Comparison of ENCODE assay signal across 1 cellular context in genomic region chr9:81689343-81690175, GRCh38.
TF ChIP-seq lines count a peak whose summit lies in the region.

Gene TLE1, minus strand, starts transcription at chr9:81689547. Its CDS starts 1,307 bp downstream, at chr9:81688240.

TF ChIP-seq in HepG2, 621 proteins besides CTCF, POLR2A, EP300 and RAD21 (continued from another document and continues in another):
- TF ChIP-seq MEIS1 (CRISPR knock-in tag; IDR thresholded peaks at IDR 0.05; ENCODE audit: borderline replicate concordance) (peak; percentile 100), HNRNPH1 (optimal IDR thresholded peaks at IDR 0.05; ENCODE audit: low read depth, low read length) (no peak), SUZ12 (IDR thresholded peaks at IDR 0.05; ENCODE audit: low read depth, low read length) (no peak), TFAP4 (IDR thresholded peaks at IDR 0.05; ENCODE audit: borderline replicate concordance, low read depth) (0 out of 2 replicates have a peak, but pooled peaks have one; percentile 5), ZNF569 (CRISPR knock-in tag; IDR thresholded peaks at IDR 0.05; ENCODE audit: borderline replicate concordance) (no peak), ETV5 (CRISPR knock-in tag; IDR thresholded peaks at IDR 0.05; ENCODE audit: borderline replicate concordance) (peak; percentile 59), DMAP1 (CRISPR knock-in tag; IDR thresholded peaks at IDR 0.05) (peak; percentile 46; the same call in 1 of the 2 replicates), HOXA9 (CRISPR knock-in tag; IDR thresholded peaks at IDR 0.05; ENCODE audit: borderline replicate concordance) (no peak), PBX2 (CRISPR knock-in tag; IDR thresholded peaks at IDR 0.05) (peak; percentile 98), KLF6 (CRISPR knock-in tag; IDR thresholded peaks at IDR 0.05) (peak; percentile 91; the same call in 1 of the 2 replicates), FOXK2 (IDR thresholded peaks at IDR 0.05) (no peak), ZNF678 (CRISPR knock-in tag; IDR thresholded peaks at IDR 0.05) (no peak), SP5 (CRISPR knock-in tag; IDR thresholded peaks at IDR 0.05; ENCODE audit: borderline replicate concordance, low read depth) (peak; percentile 84), ZNF572 (CRISPR knock-in tag; IDR thresholded peaks at IDR 0.05) (no peak), ZNF3 (CRISPR knock-in tag; IDR thresholded peaks at IDR 0.05) (no peak), ZNF775 (CRISPR knock-in tag; IDR thresholded peaks at IDR 0.05; ENCODE audit: borderline replicate concordance) (no peak), ZNF253 (CRISPR knock-in tag; IDR thresholded peaks at IDR 0.05; ENCODE audit: borderline replicate concordance) (no peak), TCF12 (IDR thresholded peaks at IDR 0.05) (no peak), TCF12 (CRISPR knock-in tag; IDR thresholded peaks at IDR 0.05) (no peak), SNAI1 (CRISPR knock-in tag; IDR thresholded peaks at IDR 0.05; ENCODE audit: borderline replicate concordance) (no peak), NR2F1 (CRISPR knock-in tag; IDR thresholded peaks at IDR 0.05) (no peak), ZUFSP (CRISPR knock-in tag; IDR thresholded peaks at IDR 0.05; ENCODE audit: borderline replicate concordance) (no peak), ZNF746 (CRISPR knock-in tag; IDR thresholded peaks at IDR 0.05) (peak; percentile 78), ZNF562 (CRISPR knock-in tag; IDR thresholded peaks at IDR 0.05; ENCODE audit: borderline replicate concordance) (no peak), ZNF317 (CRISPR knock-in tag; IDR thresholded peaks at IDR 0.05) (0 out of 2 replicates have a peak, but pooled peaks have one; percentile 76), KLF11 (CRISPR knock-in tag; IDR thresholded peaks at IDR 0.05) (no peak), MED8 (CRISPR knock-in tag; IDR thresholded peaks at IDR 0.05; ENCODE audit: insufficient replicate concordance) (peak; percentile 21), FOSL1 (CRISPR knock-in tag; IDR thresholded peaks at IDR 0.05; ENCODE audit: borderline replicate concordance) (no peak), KLF16 (CRISPR knock-in tag; IDR thresholded peaks at IDR 0.05) (peak in 1 of 2 experiments; percentile 80; a peak in 2 of 4 replicates), ZNF44 (CRISPR knock-in tag; IDR thresholded peaks at IDR 0.05) (no peak), MTA1 (CRISPR knock-in tag; IDR thresholded peaks at IDR 0.05; ENCODE audit: borderline replicate concordance) (peak; percentile 94), ZSCAN5A (CRISPR knock-in tag; IDR thresholded peaks at IDR 0.05; ENCODE audit: borderline replicate concordance) (no peak), ZNF234 (CRISPR knock-in tag; conservative IDR thresholded peaks at IDR 0.05) (no peak; the same call in 1 of the 2 replicates), TBX2 (CRISPR knock-in tag; IDR thresholded peaks at IDR 0.05; ENCODE audit: borderline replicate concordance) (peak; percentile 96), ZNF10 (CRISPR knock-in tag; IDR thresholded peaks at IDR 0.05; ENCODE audit: borderline replicate concordance, low read depth) (no peak), E2F1 (CRISPR knock-in tag; IDR thresholded peaks at IDR 0.05) (no peak), DNMT3B (CRISPR knock-in tag; conservative IDR thresholded peaks at IDR 0.05) (no peak), ZNF382 (CRISPR knock-in tag; IDR thresholded peaks at IDR 0.05; ENCODE audit: borderline replicate concordance) (no peak), ZNF781 (CRISPR knock-in tag; IDR thresholded peaks at IDR 0.05; ENCODE audit: borderline replicate concordance, not compliant biosample characterization) (no peak), PRDM4 (CRISPR knock-in tag; IDR thresholded peaks at IDR 0.05; ENCODE audit: borderline replicate concordance) (0 out of 2 replicates have a peak, but pooled peaks have one; percentile 36), ZBTB38 (CRISPR knock-in tag; IDR thresholded peaks at IDR 0.05) (peak; percentile 49; the same call in 1 of the 2 replicates), ZMYM3 (CRISPR knock-in tag; IDR thresholded peaks at IDR 0.05) (0 out of 2 replicates have a peak, but pooled peaks have one; percentile 18), ARID2 (CRISPR knock-in tag; IDR thresholded peaks at IDR 0.05; ENCODE audit: borderline replicate concordance) (no peak), ZNF512B (CRISPR knock-in tag; IDR thresholded peaks at IDR 0.05; ENCODE audit: borderline replicate concordance) (0 out of 2 replicates have a peak, but pooled peaks have one; percentile 28), ZNF790 (CRISPR knock-in tag; IDR thresholded peaks at IDR 0.05; ENCODE audit: borderline replicate concordance) (no peak; the same call in 1 of the 2 replicates), DNMT1 (CRISPR knock-in tag; IDR thresholded peaks at IDR 0.05) (peak; percentile 36; the same call in 1 of the 2 replicates), SMAD3 (CRISPR knock-in tag; IDR thresholded peaks at IDR 0.05) (peak; percentile 42), BATF2 (CRISPR knock-in tag; IDR thresholded peaks at IDR 0.05) (no peak), HDAC1 (CRISPR knock-in tag; IDR thresholded peaks at IDR 0.05) (peak; percentile 55), ZKSCAN8 (CRISPR knock-in tag; IDR thresholded peaks at IDR 0.05; ENCODE audit: borderline replicate concordance) (0 out of 2 replicates have a peak, but pooled peaks have one; percentile 19), HNRNPLL (IDR thresholded peaks at IDR 0.05; ENCODE audit: low read depth, low read length, poor library complexity, severe bottlenecking) (peak; percentile 81), GMEB1 (CRISPR knock-in tag; IDR thresholded peaks at IDR 0.05; ENCODE audit: borderline replicate concordance) (peak; percentile 81), ZNF12 (CRISPR knock-in tag; IDR thresholded peaks at IDR 0.05) (peak; percentile 45; the same call in 1 of the 2 replicates), ZNF275 (CRISPR knock-in tag; IDR thresholded peaks at IDR 0.05; ENCODE audit: borderline replicate concordance) (peak; percentile 80), SYNCRIP (IDR thresholded peaks at IDR 0.05; ENCODE audit: insufficient read depth, low read depth, low read length) (no peak), FOXA1 (IDR thresholded peaks at IDR 0.05) (no peak), FOXA1 (CRISPR knock-in tag; IDR thresholded peaks at IDR 0.05) (no peak; the same call in 1 of the 2 replicates)
